17 cellular contexts compared by ENCODE assay signal in genomic region chr12:91250273-91250672, GRCh38.
A peak's percentile ranks its signal among the peaks of the same experiment; 100 is the strongest.
DNase-seq lines count a peak whose midpoint lies in the region; ATAC-seq and TF ChIP-seq lines count a peak whose summit lies in the region.
"Had no signal": no experiment of that assay in that cellular context is flagged by ENCODE, and none has a peak within 500 bp of the region (broad histone marks: within the 10 kb centered on the region; RNA-seq: fewer than 3 reads in every experiment).

No MANE protein-coding gene starts in this region.

- no peaks in the 10 kb centered on the region for H3K79me2 ChIP-seq in ACC112 (ENCODE audit: control insufficient read depth, insufficient read depth, low read length, unreplicated experiment)

- H3K4me3 Mint-ChIP-seq in CD14-positive monocyte = no peak overlapping the region
- H3K4me3 Mint-ChIP-seq: activated CD4-positive, alpha-beta T cell treated with anti-CD3 and anti-CD28 coated beads, Interleukin-2, amount 10 ng/mL, durations not matched to agents 24 days and 14 days; activated T-cell treated with anti-CD3 and anti-CD28 coated beads, Interleukin-2, amount 50 U/mL, for 24 hours had no signal

- H3K27ac ChIP-seq in ACC112 (ENCODE audit: low read depth, low read length) = no peak overlapping the region
- peak overlapping the region; percentile 61 to 70 for H3K27ac ChIP-seq in right atrium auricular region
- H3K27ac ChIP-seq: A549, HL-60, spleen had no signal

- H3K27me3 ChIP-seq in ACC112 (ENCODE audit: insufficient read depth, low read length) = no peaks in the 10 kb centered on the region
- no peaks in the 10 kb centered on the region for H3K27me3 ChIP-seq in right atrium auricular region
- H3K27me3 ChIP-seq: spleen had no signal

- H3K9me3 ChIP-seq in right atrium auricular region = peaks cover 0 to 7% of the 10 kb centered on the region in 2 donors
- H3K9me3 ChIP-seq: A549, spleen had no signal

- H3K27ac Mint-ChIP-seq in CD14-positive monocyte = no peak overlapping the region
- H3K27ac Mint-ChIP-seq: activated CD4-positive, alpha-beta T cell treated with anti-CD3 and anti-CD28 coated beads, Interleukin-2, amount 10 ng/mL, durations not matched to agents 24 days and 14 days; activated T-cell treated with anti-CD3 and anti-CD28 coated beads, Interleukin-2, amount 50 U/mL, for 24 hours had no signal

- H3K36me3 Mint-ChIP-seq in CD14-positive monocyte = no peaks in the 10 kb centered on the region

- H2AFZ ChIP-seq in ACC112 (ENCODE audit: low read length, unreplicated experiment) = peak overlapping the region; percentile 29

- no peaks in the 10 kb centered on the region for H3K9me3 Mint-ChIP-seq in CD14-positive monocyte
- H3K9me3 Mint-ChIP-seq: activated CD4-positive, alpha-beta T cell treated with anti-CD3 and anti-CD28 coated beads, Interleukin-2, amount 10 ng/mL, durations not matched to agents 24 days and 14 days; activated T-cell treated with anti-CD3 and anti-CD28 coated beads, Interleukin-2, amount 50 U/mL, for 24 hours had no signal

- H3K36me3 ChIP-seq in ACC112 (ENCODE audit: insufficient read depth, low read length) (no peaks in the 10 kb centered on the region), right atrium auricular region (no peaks in the 10 kb centered on the region)
- H3K36me3 ChIP-seq: spleen had no signal

- no peaks in the 10 kb centered on the region for H3K4me1 Mint-ChIP-seq in CD14-positive monocyte
- H3K4me1 Mint-ChIP-seq: activated CD4-positive, alpha-beta T cell treated with anti-CD3 and anti-CD28 coated beads, Interleukin-2, amount 10 ng/mL, durations not matched to agents 24 days and 14 days had no signal

- TF ChIP-seq CTCF in cardiac fibroblast (IDR thresholded peaks at IDR 0.05; ENCODE audit: low read depth, low read length) = no peak
- no peak for TF ChIP-seq CTCF in right atrium auricular region (IDR thresholded peaks at IDR 0.05)
- no peak for TF ChIP-seq CTCF in CD14-positive monocyte (IDR thresholded peaks at IDR 0.05)

- H3K4me3 ChIP-seq in ACC112 (ENCODE audit: low read depth, low read length) = 0 out of 2 replicates have a peak overlapping the region, but pooled peaks have one; percentile 14
- H3K4me3 ChIP-seq in cardiac fibroblast (replicated peaks in 1 of 2; ENCODE audit: low read depth in 2 of 2, low read length in 2 of 2) = no peak overlapping the region
- no peak overlapping the region for H3K4me3 ChIP-seq in right atrium auricular region
- H3K4me3 ChIP-seq: A549, spleen had no signal

- DNase-seq in cardiac fibroblast (ENCODE audit: low read depth in 2 of 2) (peak; percentile 52 to 64), right atrium auricular region (ENCODE audit: low spot score) (no peak), sciatic nerve (ENCODE audit: low spot score) (no peak), NCI-H1048 (lab: John Stamatoyannopoulos, UW) (no peak), AML-193 (lab: John Stamatoyannopoulos, UW) (no peak), CD14-positive monocyte (ENCODE audit: low spot score) (no peak), NCI-H446 treated with DMSO at 0.1 percent for 48 hours (lab: John Stamatoyannopoulos, UW) (no peak)
- DNase-seq: activated CD4-positive, alpha-beta T cell treated with anti-CD3 and anti-CD28 coated beads, Interleukin-2, amount 10 ng/mL, durations not matched to agents 24 days and 14 days; activated T-cell treated with anti-CD3 and anti-CD28 coated beads, Interleukin-2, amount 50 U/mL, for 24 hours; NCI-H1417 treated with DMSO at 0.1 percent for 48 hours; NCI-H345; SIG-M5; spleen; stimulated activated naive CD4-positive, alpha-beta T cell treated with Interleukin-2 at 50 U/mL for 16 hours had no signal

- ATAC-seq in sciatic nerve = peak; percentile 93
- ATAC-seq: A549 had no signal

- peaks cover 0 to 1% (median 1%) of the 10 kb centered on the region in 3 donors for H3K27me3 Mint-ChIP-seq in CD14-positive monocyte (ENCODE audit: low read depth in 3 of 3)
- H3K27me3 Mint-ChIP-seq: activated CD4-positive, alpha-beta T cell treated with anti-CD3 and anti-CD28 coated beads, Interleukin-2, amount 10 ng/mL, durations not matched to agents 24 days and 14 days had no signal

- intact Hi-C loops in sciatic nerve (cut with DNase I) (no loop called here), CD14-positive monocyte (cut with micrococcal nuclease) (no loop called here)

- H3K4me1 ChIP-seq in ACC112 (ENCODE audit: control insufficient read depth, insufficient read depth, low read length, unreplicated experiment) (peaks cover 8% of the 10 kb centered on the region), right atrium auricular region (no peaks in the 10 kb centered on the region)
- H3K4me1 ChIP-seq: A549, spleen had no signal

Comparison
In these comparisons a context has a peak if more than half of its experiments do, and no peak if none do; other contexts are left out.
1. DNase-seq: peak in cardiac fibroblast (2 of 2); none in right atrium auricular region (single experiment), sciatic nerve (single experiment), NCI-H1048 (single experiment), AML-193 (0 of 2), CD14-positive monocyte (single experiment) and NCI-H446 treated with DMSO at 0.1 percent for 48 hours (single experiment).